Comparison of ENCODE assay signal across 12 cellular contexts in the genomic region with DNA sequence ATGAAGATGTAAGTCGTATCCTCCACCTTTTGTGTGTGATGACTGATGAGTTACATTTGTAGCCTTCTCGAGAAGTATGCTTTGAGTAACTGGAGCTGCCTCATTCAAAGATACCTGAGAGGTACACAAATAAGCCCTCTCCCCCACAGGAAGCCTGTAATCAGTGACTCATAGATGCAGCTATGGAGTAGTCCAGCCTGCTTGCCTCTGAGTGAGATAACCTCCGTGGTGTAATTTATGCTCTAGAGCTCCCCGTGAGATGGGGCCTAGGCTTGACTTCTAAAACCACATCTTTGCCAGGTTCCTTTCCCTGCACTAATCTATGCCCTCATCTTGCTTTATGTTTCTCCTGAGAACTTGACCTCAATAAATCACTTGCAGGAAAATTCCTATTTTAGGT.
A peak's percentile ranks its signal among the peaks of the same experiment; 100 is the strongest.
DNase-seq lines count a peak whose midpoint lies in the region; TF ChIP-seq lines count a peak whose summit lies in the region.
"Had no signal": no experiment of that assay in that cellular context is flagged by ENCODE, and none has a peak within 500 bp of the region (broad histone marks: within the 10 kb centered on the region; RNA-seq: fewer than 3 reads in every experiment).

No MANE protein-coding gene starts in this region.

- TF ChIP-seq CTCF in osteocyte (IDR thresholded peaks at IDR 0.05): no peak

- no peaks in the 10 kb centered on the region for H3K9me3 Mint-ChIP-seq in activated CD4-positive, alpha-beta memory T cell treated with anti-CD3 and anti-CD28 coated beads for 36 hours
- H3K9me3 Mint-ChIP-seq in osteocyte (ENCODE audit: unreplicated experiment): no peaks in the 10 kb centered on the region
- H3K9me3 Mint-ChIP-seq: T-helper 1 cell treated with Interleukin-12 subunit alpha and Interleukin-12 subunit beta and Interleukin-4 antibody, amounts not matched to agents 30 μg/mL and 1 μg/mL, for 36 hours had no signal

- H3K4me1 Mint-ChIP-seq in activated CD4-positive, alpha-beta memory T cell treated with anti-CD3 and anti-CD28 coated beads for 36 hours (ENCODE audit: low read depth): peaks cover 33% of the 10 kb centered on the region
- no peaks in the 10 kb centered on the region for H3K4me1 Mint-ChIP-seq in osteocyte (ENCODE audit: unreplicated experiment)

- no peaks in the 10 kb centered on the region for H3K27me3 Mint-ChIP-seq in activated CD4-positive, alpha-beta memory T cell treated with anti-CD3 and anti-CD28 coated beads for 36 hours
- H3K27me3 Mint-ChIP-seq in osteocyte (ENCODE audit: unreplicated experiment): peaks cover 3% of the 10 kb centered on the region

- H3K27ac Mint-ChIP-seq in activated CD4-positive, alpha-beta memory T cell treated with anti-CD3 and anti-CD28 coated beads for 36 hours: no peak overlapping the region
- no peak overlapping the region for H3K27ac Mint-ChIP-seq in osteocyte (ENCODE audit: unreplicated experiment)
- H3K27ac Mint-ChIP-seq: T-helper 1 cell treated with Interleukin-12 subunit alpha and Interleukin-12 subunit beta and Interleukin-4 antibody, amounts not matched to agents 30 μg/mL and 1 μg/mL, for 36 hours had no signal

- peak; percentile 52 for DNase-seq in NCI-H2029 (lab: John Stamatoyannopoulos, UW)
- DNase-seq in NCI-H2029 treated with DMSO at 0.1 percent for 48 hours (lab: John Stamatoyannopoulos, UW): no peak
- DNase-seq in HPDE6-E6E7 (ENCODE audit: extremely low spot score): peak; percentile 9
- DNase-seq in activated CD4-positive, alpha-beta memory T cell treated with anti-CD3 and anti-CD28 coated beads for 36 hours: peak; percentile 54
- peak; percentile 40 for DNase-seq in iPS-NIHi7 (ENCODE audit: extremely low spot score)
- DNase-seq in osteocyte (ENCODE audit: extremely low spot score, unreplicated experiment): no peak
- DNase-seq in DMS153 (lab: John Stamatoyannopoulos, UW): no peak
- DNase-seq in NCI-H1048 (lab: John Stamatoyannopoulos, UW): no peak
- DNase-seq: lower lobe of right lung, NCI-H526 treated with DMSO at 0.1 percent for 48 hours, ovary had no signal

- CTCF ChIA-PET in activated CD4-positive, alpha-beta memory T cell treated with anti-CD3 and anti-CD28 coated beads for 36 hours (lab: Charles Lee): interaction anchor here (0.6 to 1.8 kb wide), 5 partner anchors 14 to 390 kb away, joined by 3 to 7 read pairs (median 4); no protein-coding TSS in a partner anchor

- no peaks in the 10 kb centered on the region for H3K36me3 Mint-ChIP-seq in activated CD4-positive, alpha-beta memory T cell treated with anti-CD3 and anti-CD28 coated beads for 36 hours
- no peaks in the 10 kb centered on the region for H3K36me3 Mint-ChIP-seq in osteocyte (ENCODE audit: unreplicated experiment)

- POLR2A ChIA-PET in activated CD4-positive, alpha-beta memory T cell treated with anti-CD3 and anti-CD28 coated beads for 36 hours (lab: Charles Lee): no interaction called here

- no peak overlapping the region for H3K4me3 Mint-ChIP-seq in activated CD4-positive, alpha-beta memory T cell treated with anti-CD3 and anti-CD28 coated beads for 36 hours
- no peak overlapping the region for H3K4me3 Mint-ChIP-seq in osteocyte (ENCODE audit: unreplicated experiment)
- H3K4me3 Mint-ChIP-seq: T-helper 1 cell treated with Interleukin-12 subunit alpha and Interleukin-12 subunit beta and Interleukin-4 antibody, amounts not matched to agents 30 μg/mL and 1 μg/mL, for 36 hours had no signal

- intact Hi-C loops in activated CD4-positive, alpha-beta memory T cell treated with anti-CD3 and anti-CD28 coated beads for 36 hours (cut with micrococcal nuclease): loop anchor here (1.0 to 5.0 kb wide), 5 partner anchors 13 to 885 kb away; no protein-coding TSS in a partner anchor

Comparison
In these comparisons a context has a peak if more than half of its experiments do, and no peak if none do; other contexts are left out.
1. DNase-seq: peak in NCI-H2029 (single experiment), HPDE6-E6E7 (single experiment), activated CD4-positive, alpha-beta memory T cell treated with anti-CD3 and anti-CD28 coated beads for 36 hours (single experiment) and iPS-NIHi7 (single experiment); none in NCI-H2029 treated with DMSO at 0.1 percent for 48 hours (single experiment), osteocyte (single experiment), DMS153 (single experiment) and NCI-H1048 (single experiment).